ENCODE assay signal across 8 cellular contexts in genomic region chr18:13500227-13500865, GRCh38.
DNase-seq lines count a peak whose midpoint lies in the region; ATAC-seq, FAIRE-seq and TF ChIP-seq lines count a peak whose summit lies in the region.

No MANE protein-coding gene starts in this region.

- H3K4me1 ChIP-seq in K562 (replicated peaks in 1 of 2; ENCODE audit: control insufficient read depth in 2 of 2, insufficient read depth in 2 of 2, low read length in 2 of 2) (no peaks in the 10 kb centered on the region; a peak in 1 of 5 replicates), kidney (ENCODE audit: control insufficient read depth in 1 of 2, insufficient read depth in 1 of 2, low read depth in 1 of 2, low read length in 2 of 2) (peaks cover 6 to 11% of the 10 kb centered on the region in 2 donors), upper lobe of left lung (peaks cover 13 to 35% (median 21%) of the 10 kb centered on the region in 4 donors)

- TF ChIP-seq EP300 in K562 (IDR thresholded peaks at IDR 0.05; ENCODE audit: low read length) (no peak), upper lobe of left lung (IDR thresholded peaks at IDR 0.05) (peak in 1 of 4 donors; percentile 4)

- under 1% methylated on average over 17 of the region's 23 CpGs for WGBS in K562 (ENCODE audit: insufficient coverage, low coverage, missing lambda C conversion rate)
- 51 to 61% methylated on average over 23 of the region's 23 CpGs for WGBS in upper lobe of left lung, 2 donors

- intact Hi-C loops in K562 (cut with micrococcal nuclease): no loop called here
- intact Hi-C loops in kidney (cut with DNase I): no loop called here

- no peak overlapping the region for H3K4me2 ChIP-seq in K562 (ENCODE audit: insufficient read depth, low read length)

- H3K27ac ChIP-seq in K562 (ENCODE audit: extremely low read depth, low read depth, low read length): no peak overlapping the region
- H3K27ac ChIP-seq in kidney (ENCODE audit: low read depth in 2 of 2, low read length in 2 of 2): peak overlapping the region; percentile 58 to 70
- H3K27ac ChIP-seq in upper lobe of left lung: peak overlapping the region; percentile 3 to 73 (median 41)

- CTCF ChIA-PET in AG04449 (lab: Yijun Ruan, JAX): no interaction called here
- CTCF ChIA-PET in K562 (lab: Yijun Ruan, JAX; ENCODE audit: low intra/inter-chr PET ratio): no interaction called here

- TF ChIP-seq CTCF in AG04449 (IDR thresholded peaks at IDR 0.05; ENCODE audit: insufficient read depth, low read length, missing control alignments) (no peak), K562 (IDR thresholded peaks at IDR 0.05 in 2 of 3, conservative IDR thresholded peaks at IDR 0.05 in 1 of 3; ENCODE audit: insufficient read depth in 2 of 3, low read depth in 1 of 3, low read length in 3 of 3) (no peak), kidney (IDR thresholded peaks at IDR 0.05; ENCODE audit: borderline replicate concordance, extremely low read depth, insufficient read depth) (no peak), upper lobe of left lung (IDR thresholded peaks at IDR 0.05) (no peak)

- H3K4me3 ChIP-seq in AG04449 (ENCODE audit: low read depth, low read length) (peak overlapping the region; percentile 36), K562 (no peak overlapping the region), kidney (ENCODE audit: low read length in 2 of 2) (peak overlapping the region in 1 of 2 donors; percentile 41), upper lobe of left lung (peak overlapping the region in 2 of 4 donors; percentile 7 to 20)

- H3K9me1 ChIP-seq in K562 (ENCODE audit: control insufficient read depth, insufficient read depth, low read length): no peaks in the 10 kb centered on the region

- no peaks in the 10 kb centered on the region; the same call in 1 of the 2 replicates for H4K20me1 ChIP-seq in K562 (replicated peaks; ENCODE audit: control insufficient read depth, insufficient read depth, low read length)

- TF ChIP-seq POLR2A in K562 (conservative IDR thresholded peaks at IDR 0.05) (no peak), upper lobe of left lung (IDR thresholded peaks at IDR 0.05) (no peak)

- H3K9ac ChIP-seq in K562 (ENCODE audit: insufficient read depth in 1 of 2, low read depth in 2 of 2, low read length in 2 of 2): no peak overlapping the region
- peak overlapping the region in 1 of 2 donors; percentile 60 for H3K9ac ChIP-seq in kidney (ENCODE audit: low read length in 2 of 2)

- ATAC-seq in K562: peak; percentile 58
- ATAC-seq in upper lobe of left lung (ENCODE audit: low FRiP score in 2 of 2): peak; percentile 38 to 89
- no peak for ATAC-seq in HG02759 (IDR thresholded peaks at IDR 0.05; ENCODE audit: unreplicated experiment)
- no peak for ATAC-seq in HG03354 (IDR thresholded peaks at IDR 0.05; ENCODE audit: poor library complexity, severe bottlenecking, unreplicated experiment)

- H3K9me3 ChIP-seq in K562 (replicated peaks; ENCODE audit: control insufficient read depth, insufficient read depth, low read depth, low read length) (no peaks in the 10 kb centered on the region), kidney (ENCODE audit: control insufficient read depth in 1 of 2, low read length in 2 of 2) (no peaks in the 10 kb centered on the region), upper lobe of left lung (peaks cover 0 to 4% (median 0%) of the 10 kb centered on the region in 4 donors)

- no TSS peak for BruUV-seq in K562 (replicated peaks; lab: Mats Ljungman, UMichigan)

- POLR2A ChIA-PET in AG04449 (lab: Yijun Ruan, JAX): interaction anchor here (0.6 kb wide), 1 partner anchor 368 kb away, joined by 4 read pairs; no protein-coding TSS in a partner anchor
- POLR2A ChIA-PET in K562 (lab: Yijun Ruan, JAX): interaction anchor here (0.6 to 1.0 kb wide), 2 partner anchors 8 to 41 kb away, joined by 3 to 5 read pairs; no protein-coding TSS in a partner anchor

- in situ Hi-C loops in K562 (cut with MboI): no loop called here

- TF ChIP-seq RAD21 in K562 (CRISPR knock-in tag; conservative IDR thresholded peaks at IDR 0.05 in 1 of 2, IDR thresholded peaks at IDR 0.05 in 1 of 2): no peak

- no peaks in the 10 kb centered on the region for H3K79me2 ChIP-seq in K562 (ENCODE audit: control insufficient read depth, insufficient read depth, low read length)

- peaks cover 22 to 53% of the 10 kb centered on the region in 2 experiments for H3K27me3 ChIP-seq in K562 (ENCODE audit: control insufficient read depth in 2 of 2, insufficient read depth in 2 of 2, low read length in 2 of 2)
- no peaks in the 10 kb centered on the region for H3K27me3 ChIP-seq in upper lobe of left lung

- DNase-seq in AG04449 (ENCODE audit: low read depth, low spot score) (peak; percentile 34), MV-4-11 (lab: John Stamatoyannopoulos, UW) (peak; percentile 66), K562 (ENCODE audit: extremely low read depth in 1 of 4, low spot score in 3 of 4) (no peak), kidney (peak; percentile 81), upper lobe of left lung (peak in 1 of 2 donors; percentile 66), occipital lobe (lab: John Stamatoyannopoulos, UW) (no peak)

- H2AFZ ChIP-seq in K562 (ENCODE audit: low read depth, low read length): no peak overlapping the region

- FAIRE-seq in K562 (lab: Jason Lieb, UNC): no peak
- no peak for FAIRE-seq in kidney (lab: Jason Lieb, UNC)

- H3K36me3 ChIP-seq in K562 (ENCODE audit: control insufficient read depth, insufficient read depth, low read length): no peaks in the 10 kb centered on the region
- H3K36me3 ChIP-seq in kidney (ENCODE audit: control insufficient read depth in 1 of 2, insufficient read depth in 2 of 2, low read length in 2 of 2): peaks cover 0 to 2% of the 10 kb centered on the region in 2 donors
- H3K36me3 ChIP-seq in upper lobe of left lung: no peaks in the 10 kb centered on the region

TF ChIP-seq in K562, 482 proteins besides CTCF, POLR2A, EP300 and RAD21:
- TF ChIP-seq FOXJ2 (tag; IDR thresholded peaks at IDR 0.05) (no peak), MLX (CRISPR knock-in tag; conservative IDR thresholded peaks at IDR 0.05) (no peak), TCF7L2 (IDR thresholded peaks at IDR 0.05; ENCODE audit: low read depth, low read length) (no peak), SUPT5H (IDR thresholded peaks at IDR 0.05) (no peak), RB1 (IDR thresholded peaks at IDR 0.05; ENCODE audit: low read depth) (no peak)

Comparison
In these comparisons a context has a peak if more than half of its experiments do, and no peak if none do; other contexts are left out.
1. DNase-seq: peak in AG04449 (single experiment), MV-4-11 (single experiment) and kidney (single experiment); none in K562 (0 of 4) and occipital lobe (single experiment).
2. ATAC-seq: peak in K562 (single experiment) and upper lobe of left lung (2 of 2); none in HG02759 (single experiment) and HG03354 (single experiment).